Comparison of ENCODE assay signal across 9 cellular contexts in genomic region chr10:4127518-4128315, GRCh38.
DNase-seq lines count a peak whose midpoint lies in the region; ATAC-seq and TF ChIP-seq lines count a peak whose summit lies in the region.
"Had no signal": no experiment of that assay in that cellular context is flagged by ENCODE, and none has a peak within 500 bp of the region (broad histone marks: within the 10 kb centered on the region; RNA-seq: fewer than 3 reads in every experiment).

No MANE protein-coding gene starts in this region.

- TF ChIP-seq POLR2A in Peyer's patch (IDR thresholded peaks at IDR 0.05) (no peak), erythroblast (IDR thresholded peaks at IDR 0.05; ENCODE audit: low read length) (no peak)

- H3K4me3 ChIP-seq in Peyer's patch = no peak overlapping the region
- H3K4me3 ChIP-seq: A549 had no signal

- peak overlapping the region in 2 of 4 donors; percentile 1 to 6 for H3K27ac ChIP-seq in Peyer's patch
- H3K27ac ChIP-seq: A549 had no signal

- H3K27me3 ChIP-seq in Peyer's patch = no peaks in the 10 kb centered on the region

- peaks cover 0 to 6% (median 0%) of the 10 kb centered on the region in 4 donors for H3K9me3 ChIP-seq in Peyer's patch

- H3K4me1 ChIP-seq in Peyer's patch = peaks cover 3 to 24% (median 5%) of the 10 kb centered on the region in 4 donors

- no peaks in the 10 kb centered on the region for H3K36me3 ChIP-seq in Peyer's patch

- ATAC-seq in HG02943 (IDR thresholded peaks at IDR 0.05; ENCODE audit: low read depth, unreplicated experiment) = peak; percentile 72
- ATAC-seq: A549 had no signal

- DNase-seq in SIG-M5 treated with dmso at 0.1 percent for 504 hours (lab: John Stamatoyannopoulos, UW; ENCODE audit: unreplicated experiment) (peak; percentile 76), SIG-M5 (lab: John Stamatoyannopoulos, UW) (no peak), Peyer's patch (peak in 2 of 3 donors; percentile 66 to 77), lung microvascular endothelial cell (ENCODE audit: low read depth in 2 of 2) (peak; percentile 81 to 86), NCI-H187 treated with DMSO at 0.1 percent for 48 hours (lab: John Stamatoyannopoulos, UW) (no peak), erythroblast (lab: John Stamatoyannopoulos, UW) (no peak), NCI-H2081 (lab: John Stamatoyannopoulos, UW) (no peak)

- TF ChIP-seq CTCF in Peyer's patch (IDR thresholded peaks at IDR 0.05) = no peak

Comparison
In these comparisons a context has a peak if more than half of its experiments do, and no peak if none do; other contexts are left out.
1. DNase-seq: peak in SIG-M5 treated with dmso at 0.1 percent for 504 hours (single experiment), Peyer's patch (2 of 3) and lung microvascular endothelial cell (2 of 2); none in SIG-M5 (single experiment), NCI-H187 treated with DMSO at 0.1 percent for 48 hours (single experiment), erythroblast (0 of 2) and NCI-H2081 (0 of 2).